Comparison of ENCODE assay signal across 1 cellular context in genomic region chr19:53517114-53517741, GRCh38.
A peak's percentile ranks its signal among the peaks of the same experiment; 100 is the strongest.
TF ChIP-seq lines count a peak whose summit lies in the region.

No MANE protein-coding gene starts in this region.

TF ChIP-seq in K562, 482 proteins besides CTCF, POLR2A, EP300 and RAD21 (continued from another document and continues in another):
- TF ChIP-seq PATZ1 (CRISPR knock-in tag; IDR thresholded peaks at IDR 0.05; ENCODE audit: borderline replicate concordance) (0 out of 2 replicates have a peak, but pooled peaks have one; percentile 75), TCF7 (IDR thresholded peaks at IDR 0.05; ENCODE audit: borderline replicate concordance) (peak; percentile 77; the same call in 1 of the 2 replicates), PHB2 (IDR thresholded peaks at IDR 0.05; ENCODE audit: low read depth) (0 out of 2 replicates have a peak, but pooled peaks have one; percentile 55), KDM2B (CRISPR knock-in tag; IDR thresholded peaks at IDR 0.05) (peak; percentile 81; the same call in 1 of the 2 replicates), DIDO1 (tag; IDR thresholded peaks at IDR 0.05; ENCODE audit: low read depth) (peak; percentile 97), ZNF41 (CRISPR knock-in tag; conservative IDR thresholded peaks at IDR 0.05) (peak; percentile 95), ZNF239 (CRISPR knock-in tag; IDR thresholded peaks at IDR 0.05) (peak; percentile 91), BRF1 (IDR thresholded peaks at IDR 0.05; ENCODE audit: borderline replicate concordance, extremely low read depth, insufficient read length) (no peak), HBP1 (CRISPR knock-in tag; IDR thresholded peaks at IDR 0.05) (no peak), SFPQ (IDR thresholded peaks at IDR 0.05; ENCODE audit: low read depth, low read length) (no peak), CGGBP1 (CRISPR knock-in tag; IDR thresholded peaks at IDR 0.05) (peak; percentile 38; the same call in 1 of the 2 replicates), SREBF1 (IDR thresholded peaks at IDR 0.05; ENCODE audit: borderline replicate concordance, low read depth, low read length) (no peak), ZNF639 (CRISPR knock-in tag; conservative IDR thresholded peaks at IDR 0.05 in 1 of 2, IDR thresholded peaks at IDR 0.05 in 1 of 2) (peak in 1 of 2 experiments; percentile 98; a peak in 2 of 4 replicates), ATF6 (CRISPR knock-in tag; IDR thresholded peaks at IDR 0.05) (no peak), PHTF2 (CRISPR knock-in tag; IDR thresholded peaks at IDR 0.05) (no peak), ZNF76 (CRISPR knock-in tag; IDR thresholded peaks at IDR 0.05; ENCODE audit: borderline replicate concordance) (peak; percentile 95), E2F6 (IDR thresholded peaks at IDR 0.05; ENCODE audit: borderline replicate concordance in 1 of 2, extremely low read depth in 1 of 2, insufficient read depth in 1 of 2, insufficient read length in 1 of 2, low read depth in 1 of 2, low read length in 1 of 2, poor library complexity in 1 of 2, severe bottlenecking in 1 of 2) (no peak), ID3 (CRISPR knock-in tag; IDR thresholded peaks at IDR 0.05) (peak; percentile 93), ID3 (tag; IDR thresholded peaks at IDR 0.05) (peak; percentile 76), ZNF24 (IDR thresholded peaks at IDR 0.05) (no peak), ZNF655 (CRISPR knock-in tag; IDR thresholded peaks at IDR 0.05) (peak; percentile 68; the same call in 1 of the 2 replicates), ZNF699 (CRISPR knock-in tag; IDR thresholded peaks at IDR 0.05; ENCODE audit: insufficient replicate concordance) (peak; percentile 91), BCOR (IDR thresholded peaks at IDR 0.05) (no peak), E4F1 (CRISPR knock-in tag; IDR thresholded peaks at IDR 0.05; ENCODE audit: borderline replicate concordance) (peak; percentile 67; the same call in 1 of the 2 replicates), TEAD1 (CRISPR knock-in tag; IDR thresholded peaks at IDR 0.05) (peak in 1 of 2 experiments; percentile 99; a peak in 2 of 4 replicates), POLR2AphosphoS5 (IDR thresholded peaks at IDR 0.05; ENCODE audit: control insufficient read depth, insufficient read depth, low read depth, low read length) (peak; percentile 69; the same call in 1 of the 2 replicates), ZNF311 (CRISPR knock-in tag; IDR thresholded peaks at IDR 0.05) (peak; percentile 97), SOX6 (IDR thresholded peaks at IDR 0.05) (peak; percentile 53), ZNF395 (CRISPR knock-in tag; IDR thresholded peaks at IDR 0.05) (peak; percentile 99), MTF1 (CRISPR knock-in tag; IDR thresholded peaks at IDR 0.05; ENCODE audit: borderline replicate concordance) (peak; percentile 94), ESRRB (CRISPR knock-in tag; IDR thresholded peaks at IDR 0.05; ENCODE audit: borderline replicate concordance) (peak; percentile 41; the same call in 1 of the 2 replicates), ZNF212 (CRISPR knock-in tag; IDR thresholded peaks at IDR 0.05) (peak; percentile 94), MAFG (tag; conservative IDR thresholded peaks at IDR 0.05) (peak; percentile 60), ARID3B (CRISPR knock-in tag; IDR thresholded peaks at IDR 0.05; ENCODE audit: borderline replicate concordance) (no peak), STAT6 (CRISPR knock-in tag; IDR thresholded peaks at IDR 0.05) (no peak), MECOM (CRISPR knock-in tag; IDR thresholded peaks at IDR 0.05) (peak; percentile 93)
